Comparison of ENCODE assay signal across 8 cellular contexts in the genomic region with DNA sequence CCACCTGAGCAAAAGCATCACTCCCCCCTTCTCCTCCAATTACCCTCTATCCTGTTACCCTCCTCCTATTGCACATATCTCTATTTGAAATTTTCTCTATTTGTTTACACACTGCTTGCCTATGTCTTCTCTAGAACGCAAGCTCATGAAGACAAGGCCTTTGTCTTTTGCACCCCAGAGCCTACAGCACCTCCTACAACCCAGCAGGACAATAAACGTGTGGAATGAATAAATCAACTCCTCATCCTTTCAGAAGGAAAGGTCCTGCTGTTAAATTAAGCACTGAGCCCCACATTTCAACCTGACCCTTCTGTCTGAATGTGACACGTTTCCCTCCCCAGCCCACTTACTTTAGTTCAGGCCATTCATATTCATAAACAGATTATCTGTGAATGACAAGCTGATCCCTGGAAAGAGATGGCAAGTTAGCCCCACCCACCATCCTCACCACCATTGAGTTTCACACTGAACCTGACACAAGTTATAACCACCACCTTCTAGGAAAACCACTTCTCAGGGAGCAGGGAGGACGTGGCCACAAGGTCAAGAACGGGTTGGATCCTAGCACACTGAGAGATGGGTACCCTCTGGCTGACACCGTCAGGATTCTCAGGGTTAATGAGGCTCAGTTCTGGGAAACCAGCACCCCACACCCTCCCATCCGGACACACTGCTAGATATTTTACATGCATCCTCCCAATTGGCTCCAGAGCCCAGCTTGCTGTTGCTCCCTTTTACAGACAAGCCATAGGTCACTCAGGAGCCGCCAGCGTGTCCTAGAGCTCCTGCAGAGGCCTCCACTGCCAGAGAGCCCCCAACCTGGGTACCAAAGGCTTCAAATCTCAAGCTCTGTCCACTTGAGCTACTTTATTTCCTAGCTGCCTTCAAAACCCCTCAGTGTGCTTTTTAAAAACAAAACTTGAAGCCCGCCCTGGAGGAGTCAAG. TPM values are rescaled to one million over a fixed set of nuclear protein-coding genes. Genes with fewer than 3 reads are reported as not detected.
DNase-seq lines count a peak whose midpoint lies in the region; ATAC-seq and TF ChIP-seq lines count a peak whose summit lies in the region.

No MANE protein-coding gene starts in this region.

- ATAC-seq in omental fat pad (ENCODE audit: low FRiP score), result no peak
- no peak for ATAC-seq in GM21367 (IDR thresholded peaks at IDR 0.05; ENCODE audit: unreplicated experiment)

- H2AFZ ChIP-seq in hepatocyte, result peak overlapping the region; percentile 94

- peak overlapping the region; percentile 92 for H3K4me2 ChIP-seq in hepatocyte

- H3K9me2 ChIP-seq in hepatocyte (replicated peaks; ENCODE audit: insufficient read depth), result no peaks in the 10 kb centered on the region

- no peaks in the 10 kb centered on the region for H3K27me3 ChIP-seq in hepatocyte

- H3K4me3 ChIP-seq in hepatocyte (peak overlapping the region; percentile 73), retinal pigment epithelial cell (ENCODE audit: low read length) (peak overlapping the region; percentile 66)

- no peaks in the 10 kb centered on the region for H3K9me3 ChIP-seq in hepatocyte (ENCODE audit: low read depth)

- H3K27ac ChIP-seq in hepatocyte, result peak overlapping the region; percentile 81

- TF ChIP-seq CTCF in hepatocyte (IDR thresholded peaks at IDR 0.05; ENCODE audit: poor library complexity) (no peak), retinal pigment epithelial cell (conservative IDR thresholded peaks at IDR 0.05; ENCODE audit: low read depth, low read length) (no peak), omental fat pad (IDR thresholded peaks at IDR 0.05) (no peak)

- H4K20me1 ChIP-seq in hepatocyte (ENCODE audit: insufficient read depth, poor library complexity, severe bottlenecking), result no peaks in the 10 kb centered on the region

- H3K79me2 ChIP-seq in hepatocyte, result peaks cover 3% of the 10 kb centered on the region

- DNase-seq in activated CD8-positive, alpha-beta memory T cell treated with anti-CD3 and anti-CD28 coated beads, Interleukin-2, amount 50 U/mL, for 48 hours, result peak; percentile 61
- DNase-seq in activated CD8-positive, alpha-beta memory T cell treated with anti-CD3 and anti-CD28 coated beads, Interleukin-2, amount 50 U/mL, for 4 hours, result no peak
- DNase-seq in NCI-H1092 treated with DMSO at 0.1 percent for 48 hours (lab: John Stamatoyannopoulos, UW), result peak; percentile 35
- DNase-seq in amniotic epithelial cell (ENCODE audit: low read depth), result peak; percentile 43
- peak; percentile 38 for DNase-seq in hepatocyte (ENCODE audit: low spot score)
- DNase-seq in retinal pigment epithelial cell (ENCODE audit: low read depth), result peak; percentile 22
- DNase-seq in omental fat pad (ENCODE audit: low spot score), result no peak

- no peaks in the 10 kb centered on the region for H3K36me3 ChIP-seq in hepatocyte (replicated peaks; ENCODE audit: insufficient read depth, low read depth)

- H3K4me1 ChIP-seq in hepatocyte (ENCODE audit: insufficient read depth), result peaks cover 8% of the 10 kb centered on the region

- WGBS in hepatocyte (ENCODE audit: low lambda C conversion rate, missing lambda C conversion rate), result 47% methylated on average over 10 of the region's 10 CpGs

RNA-seq across cellular contexts. Expression of gene PRTFDC1, which starts 0.9 kb away (rescaled TPM):
- 14.7 and 14.8 TPM in 2 replicates for total RNA-seq in hepatocyte
- 6.0 and 6.4 TPM in 2 replicates for polyA plus RNA-seq in hepatocyte
- 1 to 10 TPM; 1.4 to 5.4 (median 2.5) TPM for total RNA-seq in omental fat pad

Comparison
In these comparisons a context has a peak if more than half of its experiments do, and no peak if none do; other contexts are left out.
1. DNase-seq: peak in activated CD8-positive, alpha-beta memory T cell treated with anti-CD3 and anti-CD28 coated beads, Interleukin-2, amount 50 U/mL, for 48 hours (single experiment), NCI-H1092 treated with DMSO at 0.1 percent for 48 hours (single experiment), amniotic epithelial cell (single experiment), hepatocyte (single experiment) and retinal pigment epithelial cell (single experiment); none in activated CD8-positive, alpha-beta memory T cell treated with anti-CD3 and anti-CD28 coated beads, Interleukin-2, amount 50 U/mL, for 4 hours (single experiment) and omental fat pad (single experiment).